Comparison of ENCODE assay signal across 24 cellular contexts in the genomic region with DNA sequence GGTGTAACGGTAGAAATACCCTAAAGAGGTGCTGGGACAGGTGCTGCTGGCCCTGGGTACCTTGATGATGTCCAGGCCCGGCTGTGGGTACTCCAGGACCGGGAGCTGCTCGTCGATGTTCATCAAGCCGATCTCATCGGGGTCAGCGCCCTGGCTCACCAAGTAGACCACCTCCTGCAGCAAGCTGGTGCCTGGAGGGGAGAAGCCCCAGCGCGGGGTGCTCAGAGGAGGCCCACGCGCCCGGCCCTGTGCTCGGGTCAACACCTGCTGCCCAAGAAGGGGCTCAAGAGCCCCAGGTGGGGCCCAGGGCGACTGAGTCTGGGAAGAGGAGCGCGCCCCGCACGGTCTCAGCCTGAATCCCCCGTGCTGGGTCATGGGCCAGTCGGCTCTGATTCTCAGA. TPM values are rescaled to one million over a fixed set of nuclear protein-coding genes. Genes with fewer than 3 reads are reported as not detected.
DNase-seq lines count a peak whose midpoint lies in the region; ATAC-seq and TF ChIP-seq lines count a peak whose summit lies in the region.
"Had no signal": no experiment of that assay in that cellular context is flagged by ENCODE, and none has a peak within 500 bp of the region (broad histone marks: within the 10 kb centered on the region; RNA-seq: fewer than 3 reads in every experiment).

No MANE protein-coding gene starts in this region.

- H3K36me3 ChIP-seq in BLaER1 (no peaks in the 10 kb centered on the region), osteoblast (ENCODE audit: insufficient read depth, low read length) (no peaks in the 10 kb centered on the region)
- H3K36me3 ChIP-seq: BE2C, HAP-1 had no signal

- H3K27me3 Mint-ChIP-seq in chondrocyte (ENCODE audit: low read depth) = peaks cover 2% of the 10 kb centered on the region
- H3K27me3 Mint-ChIP-seq: CD4-positive, CD25-positive, alpha-beta regulatory T cell had no signal

- no peaks in the 10 kb centered on the region for H3K9me3 ChIP-seq in BLaER1
- H3K9me3 ChIP-seq in osteoblast (ENCODE audit: low read depth, low read length) = no peaks in the 10 kb centered on the region
- H3K9me3 ChIP-seq: BE2C, Caco-2, HAP-1 had no signal

- H3K27ac Mint-ChIP-seq in chondrocyte (ENCODE audit: unreplicated experiment) = no peak overlapping the region
- H3K27ac Mint-ChIP-seq: CD4-positive, CD25-positive, alpha-beta regulatory T cell; CD8-positive, alpha-beta T cell; HFFc6 had no signal

- H3K4me3 Mint-ChIP-seq in chondrocyte (ENCODE audit: unreplicated experiment) = no peak overlapping the region
- H3K4me3 Mint-ChIP-seq: CD4-positive, CD25-positive, alpha-beta regulatory T cell; CD8-positive, alpha-beta T cell; GM23338; HFFc6 had no signal

- TF ChIP-seq CTCF in chondrocyte (IDR thresholded peaks at IDR 0.05) (no peak), osteoblast (IDR thresholded peaks at IDR 0.05; ENCODE audit: extremely low read depth, low read depth, low read length) (no peak)

- H3K4me1 Mint-ChIP-seq in chondrocyte (ENCODE audit: low read depth) = no peaks in the 10 kb centered on the region
- H3K4me1 Mint-ChIP-seq: CD4-positive, CD25-positive, alpha-beta regulatory T cell had no signal

- H3K27ac ChIP-seq in BLaER1 (0 out of 2 replicates have a peak overlapping the region, but pooled peaks have one; percentile 26), osteoblast (ENCODE audit: low read depth, low read length) (no peak overlapping the region)
- H3K27ac ChIP-seq: 22Rv1, C4-2B had no signal

- no peaks in the 10 kb centered on the region for H3K9me3 Mint-ChIP-seq in chondrocyte (ENCODE audit: low read depth)
- H3K9me3 Mint-ChIP-seq: CD4-positive, CD25-positive, alpha-beta regulatory T cell; CD8-positive, alpha-beta T cell; GM23338; HFFc6 had no signal

- intact Hi-C loops in Right ventricle myocardium superior (cut with DNase I) = no loop called here
- intact Hi-C loops in left cardiac atrium (cut with DNase I) = no loop called here

- H3K79me2 ChIP-seq in osteoblast (ENCODE audit: insufficient read depth, low read length) = no peaks in the 10 kb centered on the region

- no peak for ATAC-seq in Right ventricle myocardium superior (ENCODE audit: poor library complexity)
- no peak for ATAC-seq in left cardiac atrium
- ATAC-seq in GM21381 (IDR thresholded peaks at IDR 0.05; ENCODE audit: unreplicated experiment) = no peak
- ATAC-seq: CD8-positive, alpha-beta T cell; GM12878; GM23338 had no signal

- H3K4me1 ChIP-seq in BLaER1 = peaks cover 66% of the 10 kb centered on the region
- no peaks in the 10 kb centered on the region for H3K4me1 ChIP-seq in osteoblast (ENCODE audit: insufficient read depth, low read length)
- H3K4me1 ChIP-seq: Caco-2, HAP-1 had no signal

- no peaks in the 10 kb centered on the region for H3K27me3 ChIP-seq in BLaER1
- H3K27me3 ChIP-seq in osteoblast (ENCODE audit: insufficient read depth, low read length) = no peaks in the 10 kb centered on the region
- H3K27me3 ChIP-seq: BE2C had no signal

- H3K4me2 ChIP-seq in BLaER1 (peak overlapping the region; percentile 55), osteoblast (ENCODE audit: insufficient read depth, low read length) (no peak overlapping the region)
- H3K4me2 ChIP-seq: GM23338 had no signal

- H3K9ac ChIP-seq in BLaER1 = no peak overlapping the region

- DNase-seq in Right ventricle myocardium superior (peak; percentile 32), left cardiac atrium (no peak), chondrocyte (ENCODE audit: low spot score) (peak; percentile 93), osteoblast (ENCODE audit: insufficient read length, low spot score, missing footprints) (peak; percentile 75), DMS53 treated with DMSO at 0.1 percent for 48 hours (lab: John Stamatoyannopoulos, UW; ENCODE audit: unreplicated experiment) (no peak), AG20443 (ENCODE audit: low spot score) (no peak)
- DNase-seq: AML-193; BE2C; Caco-2; CD4-positive, CD25-positive, alpha-beta regulatory T cell; CD8-positive, alpha-beta T cell; DMS153; DMS79; EL; GDM1; HFFc6 had no signal

- no peaks in the 10 kb centered on the region for H4K20me1 ChIP-seq in BLaER1
- no peaks in the 10 kb centered on the region for H4K20me1 ChIP-seq in osteoblast (ENCODE audit: insufficient read depth, low read length)

- no peak overlapping the region for H2AFZ ChIP-seq in osteoblast (ENCODE audit: low read length)
- H2AFZ ChIP-seq: GM23338 had no signal

- H3K36me3 Mint-ChIP-seq in chondrocyte (ENCODE audit: low read depth) = peaks cover 2% of the 10 kb centered on the region
- H3K36me3 Mint-ChIP-seq: CD4-positive, CD25-positive, alpha-beta regulatory T cell; CD8-positive, alpha-beta T cell had no signal

- H3K4me3 ChIP-seq in BLaER1 (no peak overlapping the region), osteoblast (ENCODE audit: insufficient read depth, low read length) (no peak overlapping the region)
- H3K4me3 ChIP-seq: GM12878, GM23338, HAP-1 had no signal

RNA-seq across cellular contexts. Expression of a gene that starts 20.6 kb away (rescaled TPM):
- 0.51 TPM for total RNA-seq in Right ventricle myocardium superior
- total RNA-seq in left cardiac atrium = under 1 TPM; 0.29 to 0.63 TPM
- total RNA-seq in chondrocyte = 0.68 to 3.3 TPM (median 2.9 TPM) in 3 replicates
- under 0.01 TPM in 1 of 2 replicates, not detected in the other for total RNA-seq in osteoblast
- total RNA-seq: Caco-2; CD4-positive, CD25-positive, alpha-beta regulatory T cell; CD8-positive, alpha-beta T cell; GM12878; HFFc6 had no signal

RNA-seq across cellular contexts. Expression of a gene that starts 29.6 kb away (rescaled TPM):
- total RNA-seq in Right ventricle myocardium superior (1.7 TPM), left cardiac atrium (1 to 10 TPM; 1.7 to 1.8 TPM), chondrocyte (0.49 to 1.5 TPM (median 1.1 TPM) in 3 replicates), osteoblast (1.8 and 2.9 TPM in 2 replicates)
- total RNA-seq: Caco-2; CD4-positive, CD25-positive, alpha-beta regulatory T cell had no signal

RNA-seq across cellular contexts. Expression of a gene that starts 50.1 kb away (rescaled TPM):
- total RNA-seq in Right ventricle myocardium superior (not detected), left cardiac atrium (not detected), chondrocyte (not detected in 3 replicates), osteoblast (not detected in 2 replicates)
- total RNA-seq: Caco-2; CD4-positive, CD25-positive, alpha-beta regulatory T cell; CD8-positive, alpha-beta T cell; GM12878; H4; HFFc6 had no signal

Comparison
In these comparisons a context has a peak if more than half of its experiments do, and no peak if none do; other contexts are left out.
1. DNase-seq: peak in Right ventricle myocardium superior (single experiment), chondrocyte (single experiment) and osteoblast (single experiment); none in left cardiac atrium (single experiment), DMS53 treated with DMSO at 0.1 percent for 48 hours (single experiment) and AG20443 (single experiment).